ENCODE assay signal across 18 cellular contexts in genomic region chr4:152316969-152317368, GRCh38.
A peak's percentile ranks its signal among the peaks of the same experiment; 100 is the strongest.
DNase-seq lines count a peak whose midpoint lies in the region; ATAC-seq lines count a peak whose summit lies in the region.
"Had no signal": no experiment of that assay in that cellular context is flagged by ENCODE, and none has a peak within 500 bp of the region (broad histone marks: within the 10 kb centered on the region; RNA-seq: fewer than 3 reads in every experiment).

No MANE protein-coding gene starts in this region.

- no peak overlapping the region for H3K4me3 Mint-ChIP-seq in activated T-cell treated with anti-CD3 and anti-CD28 coated beads, Interleukin-2, amount 50 U/mL, for 4 hours
- H3K4me3 Mint-ChIP-seq: activated CD4-positive, alpha-beta memory T cell treated with anti-CD3 and anti-CD28 coated beads, Interleukin-2, amount 10 ng/mL, durations not matched to agents 7 days and 5 days; activated T-helper 1 cell treated with anti-CD3 and anti-CD28 coated beads, Interleukin-12 subunit alpha, Interleukin-12 subunit beta, Interleukin-2, Interleukin-4 antibody, amounts not matched to agents 30 ng/mL and 10 ng/mL and 1 ng/mL, durations not matched to agents 14 hours and 24 hours and 36 hours had no signal

- H3K9me3 Mint-ChIP-seq in activated T-cell treated with anti-CD3 and anti-CD28 coated beads, Interleukin-2, amount 50 U/mL, for 4 hours, result no peaks in the 10 kb centered on the region
- H3K9me3 Mint-ChIP-seq: activated CD4-positive, alpha-beta memory T cell treated with anti-CD3 and anti-CD28 coated beads, Interleukin-2, amount 10 ng/mL, durations not matched to agents 7 days and 5 days; activated T-helper 1 cell treated with anti-CD3 and anti-CD28 coated beads, Interleukin-12 subunit alpha, Interleukin-12 subunit beta, Interleukin-2, Interleukin-4 antibody, amounts not matched to agents 30 ng/mL and 10 ng/mL and 1 ng/mL, durations not matched to agents 14 hours and 24 hours and 36 hours had no signal

- DNase-seq in G401 (ENCODE audit: low spot score), result peak; percentile 73
- peak; percentile 87 for DNase-seq in NCI-H345 (lab: John Stamatoyannopoulos, UW)
- DNase-seq in dedifferentiated amniotic fluid mesenchymal stem cell (ENCODE audit: extremely low spot score), result peak; percentile 64
- peak; percentile 17 for DNase-seq in skeletal muscle cell (ENCODE audit: low read depth)
- DNase-seq in 8988T, result no peak
- no peak for DNase-seq in HUDEP-2 (lab: John Stamatoyannopoulos, UW; ENCODE audit: unreplicated experiment in 76 of 76)
- no peak for DNase-seq in activated T-cell treated with anti-CD3 and anti-CD28 coated beads, Interleukin-2, amount 50 U/mL, for 4 hours
- DNase-seq: activated CD4-positive, alpha-beta memory T cell treated with anti-CD3 and anti-CD28 coated beads, Interleukin-2, amount 10 ng/mL, durations not matched to agents 7 days and 5 days; H7; kidney; nucleus accumbens; SK-N-SH; stimulated activated CD4-positive, alpha-beta T cell treated with anti-CD3 and anti-CD28 coated beads, Interleukin-4, amount 100 ng/mL, for 24 hours had no signal

- in situ Hi-C loops in G401 (cut with HindIII; ENCODE audit: low sequenced_read_pairs), result no loop called here

- H3K27me3 Mint-ChIP-seq in activated T-cell treated with anti-CD3 and anti-CD28 coated beads, Interleukin-2, amount 50 U/mL, for 4 hours (ENCODE audit: low read depth), result no peaks in the 10 kb centered on the region
- H3K27me3 Mint-ChIP-seq: activated CD4-positive, alpha-beta memory T cell treated with anti-CD3 and anti-CD28 coated beads, Interleukin-2, amount 10 ng/mL, durations not matched to agents 7 days and 5 days had no signal

- no peak overlapping the region for H3K4me3 ChIP-seq in skeletal muscle cell (ENCODE audit: low read depth, low read length)
- H3K4me3 ChIP-seq: coronary artery, tibial nerve had no signal

- no peak for ATAC-seq in activated T-cell treated with anti-CD3 and anti-CD28 coated beads, Interleukin-2, amount 50 U/mL, for 4 hours
- ATAC-seq in HG02763 (IDR thresholded peaks at IDR 0.05; ENCODE audit: unreplicated experiment), result no peak
- ATAC-seq: sciatic nerve had no signal

- H3K4me1 Mint-ChIP-seq in activated T-cell treated with anti-CD3 and anti-CD28 coated beads, Interleukin-2, amount 50 U/mL, for 4 hours (ENCODE audit: low read depth), result no peaks in the 10 kb centered on the region
- H3K4me1 Mint-ChIP-seq: activated CD4-positive, alpha-beta memory T cell treated with anti-CD3 and anti-CD28 coated beads, Interleukin-2, amount 10 ng/mL, durations not matched to agents 7 days and 5 days had no signal

- H3K36me3 Mint-ChIP-seq in activated T-cell treated with anti-CD3 and anti-CD28 coated beads, Interleukin-2, amount 50 U/mL, for 4 hours (ENCODE audit: insufficient read depth), result peaks cover under 1% of the 10 kb centered on the region

Comparison
In these comparisons a context has a peak if more than half of its experiments do, and no peak if none do; other contexts are left out.
1. DNase-seq: peak in G401 (single experiment), NCI-H345 (single experiment), dedifferentiated amniotic fluid mesenchymal stem cell (single experiment) and skeletal muscle cell (single experiment); none in 8988T (single experiment), HUDEP-2 (0 of 76) and activated T-cell treated with anti-CD3 and anti-CD28 coated beads, Interleukin-2, amount 50 U/mL, for 4 hours (single experiment).